15 cellular contexts compared by ENCODE assay signal in genomic region chr19:14139944-14140343, GRCh38. TPM values are rescaled to one million over a fixed set of nuclear protein-coding genes. Genes with fewer than 3 reads are reported as not detected.
A peak's percentile ranks its signal among the peaks of the same experiment; 100 is the strongest.
DNase-seq lines count a peak whose midpoint lies in the region; ATAC-seq lines count a peak whose summit lies in the region.
"Had no signal": no experiment of that assay in that cellular context is flagged by ENCODE, and none has a peak within 500 bp of the region (broad histone marks: within the 10 kb centered on the region; RNA-seq: fewer than 3 reads in every experiment).

No MANE protein-coding gene starts in this region.

- peaks cover 25% of the 10 kb centered on the region for H3K36me3 Mint-ChIP-seq in activated T-cell treated with anti-CD3 and anti-CD28 coated beads, Interleukin-2, amount 50 U/mL, for 24 hours (ENCODE audit: low read depth)
- H3K36me3 Mint-ChIP-seq in immature natural killer cell = peaks cover 0 to 4% (median 0%) of the 10 kb centered on the region in 3 donors

- no peak overlapping the region for H3K4me3 Mint-ChIP-seq in activated T-cell treated with anti-CD3 and anti-CD28 coated beads, Interleukin-2, amount 50 U/mL, for 24 hours
- H3K4me3 Mint-ChIP-seq in immature natural killer cell = peak overlapping the region in 3 of 5 donors; percentile 4 to 55 (median 34)

- peak overlapping the region; percentile 9 for H3K27ac ChIP-seq in skeletal muscle tissue (ENCODE audit: low read depth, low read length)
- H3K27ac ChIP-seq: A549 had no signal

- peaks cover 45% of the 10 kb centered on the region for H3K4me1 Mint-ChIP-seq in activated T-cell treated with anti-CD3 and anti-CD28 coated beads, Interleukin-2, amount 50 U/mL, for 24 hours (ENCODE audit: low read depth)
- peaks cover 21 to 29% of the 10 kb centered on the region in 2 donors for H3K4me1 Mint-ChIP-seq in immature natural killer cell

- H3K27ac Mint-ChIP-seq in activated T-cell treated with anti-CD3 and anti-CD28 coated beads, Interleukin-2, amount 50 U/mL, for 24 hours = peak overlapping the region; percentile 26
- H3K27ac Mint-ChIP-seq in immature natural killer cell = peak overlapping the region in 5 of 6 donors; percentile 26 to 75 (median 63)

- DNase-seq in activated T-cell treated with anti-CD3 and anti-CD28 coated beads, Interleukin-2, amount 50 U/mL, for 24 hours = no peak
- DNase-seq in activated T-cell treated with anti-CD3 and anti-CD28 coated beads for 4 hours (no peak), SKM-1 treated with dmso at 0.1 percent for 144 hours (lab: John Stamatoyannopoulos, UW; ENCODE audit: unreplicated experiment) (peak; percentile 92), immature natural killer cell (no peak)
- DNase-seq: cerebellar nuclear complex, NCI-H2029, nucleus accumbens, SW 1271 had no signal

- no peaks in the 10 kb centered on the region for H3K27me3 Mint-ChIP-seq in activated T-cell treated with anti-CD3 and anti-CD28 coated beads, Interleukin-2, amount 50 U/mL, for 24 hours
- peaks cover 2 to 9% (median 4%) of the 10 kb centered on the region in 3 donors for H3K27me3 Mint-ChIP-seq in immature natural killer cell (ENCODE audit: low read depth in 3 of 3)

- no peaks in the 10 kb centered on the region for H3K36me3 ChIP-seq in skeletal muscle tissue (ENCODE audit: control insufficient read depth in 3 of 3, insufficient read depth in 3 of 3, low read length in 3 of 3)
- H3K36me3 ChIP-seq: thoracic aorta had no signal

- H3K9ac ChIP-seq in skeletal muscle tissue (ENCODE audit: low read depth in 1 of 3, low read length in 3 of 3) = peak overlapping the region in 2 of 3 donors; percentile 3 to 47

- H3K4me3 ChIP-seq in skeletal muscle tissue (ENCODE audit: low read length in 3 of 3) = no peak overlapping the region
- H3K4me3 ChIP-seq: A549, thoracic aorta had no signal

- no peaks in the 10 kb centered on the region for H3K9me3 Mint-ChIP-seq in activated T-cell treated with anti-CD3 and anti-CD28 coated beads, Interleukin-2, amount 50 U/mL, for 24 hours
- H3K9me3 Mint-ChIP-seq in immature natural killer cell = no peaks in the 10 kb centered on the region

- ATAC-seq in GM21619 (IDR thresholded peaks at IDR 0.05; ENCODE audit: unreplicated experiment) (no peak), HG02981 (IDR thresholded peaks at IDR 0.05; ENCODE audit: unreplicated experiment) (no peak), GM18909 (IDR thresholded peaks at IDR 0.05; ENCODE audit: poor library complexity, unreplicated experiment) (no peak)
- ATAC-seq: A549 had no signal

- H3K27me3 ChIP-seq in skeletal muscle tissue (ENCODE audit: control insufficient read depth in 3 of 3, insufficient read depth in 3 of 3, low read length in 3 of 3) = no peaks in the 10 kb centered on the region

- peaks cover 15 to 35% (median 32%) of the 10 kb centered on the region in 3 donors for H3K4me1 ChIP-seq in skeletal muscle tissue (ENCODE audit: control insufficient read depth in 3 of 3, insufficient read depth in 3 of 3, low read length in 3 of 3)

- H3K9me3 ChIP-seq in skeletal muscle tissue (ENCODE audit: control insufficient read depth in 3 of 3, low read length in 3 of 3) = no peaks in the 10 kb centered on the region
- H3K9me3 ChIP-seq: A549, thoracic aorta had no signal

RNA-seq across cellular contexts. Expression of gene ASF1B, which starts 3.6 kb away (rescaled TPM):
- 10 to 100 TPM in 1 of 3 donors, 1 to 10 TPM in 2; 7.0 to 11.8 (median 9.7) TPM for polyA plus RNA-seq in immature natural killer cell
- total RNA-seq in skeletal muscle tissue = 3.7 TPM

RNA-seq across cellular contexts. Expression of gene PRKACA, which starts 22.4 kb away (rescaled TPM):
- polyA plus RNA-seq in immature natural killer cell = 1 to 10 TPM in 2 of 3 donors, under 1 TPM in 1; 0.64 to 1.7 (median 1.4) TPM
- 137 TPM for total RNA-seq in skeletal muscle tissue

RNA-seq across cellular contexts. Expression of gene SAMD1, which starts 49.4 kb away (rescaled TPM):
- polyA plus RNA-seq in immature natural killer cell = 1 to 10 TPM in 2 of 3 donors, not detected in 1; 1.6 to 3.1 TPM
- total RNA-seq in skeletal muscle tissue = 12.5 TPM

RNA-seq across cellular contexts. Expression of gene C19orf67, which starts 54.4 kb away (rescaled TPM):
- polyA plus RNA-seq in immature natural killer cell = not detected
- total RNA-seq in skeletal muscle tissue = not detected
- total RNA-seq: glomerular endothelial cell, thoracic aorta had no signal
- polyA plus RNA-seq: A549 had no signal
